In genomic region chr11:91248199-91248807, GRCh38 we compare ENCODE assay signal across 8 cellular contexts.
DNase-seq lines count a peak whose midpoint lies in the region; ATAC-seq, FAIRE-seq and TF ChIP-seq lines count a peak whose summit lies in the region.

No MANE protein-coding gene starts in this region.

- H3K36me3 ChIP-seq in K562 (ENCODE audit: control insufficient read depth, insufficient read depth, low read length) (no peaks in the 10 kb centered on the region), mesenchymal stem cell (ENCODE audit: control insufficient read depth in 1 of 2, insufficient read depth in 2 of 2, low read depth in 1 of 2, low read length in 2 of 2) (no peaks in the 10 kb centered on the region)

- no TSS peak for BruUV-seq in K562 (replicated peaks; lab: Mats Ljungman, UMichigan)

- H3K23ac ChIP-seq in mesenchymal stem cell (ENCODE audit: low read length in 2 of 2): no peak overlapping the region

- H3K27ac ChIP-seq in K562 (ENCODE audit: extremely low read depth, low read depth, low read length) (no peak overlapping the region), mesenchymal stem cell (ENCODE audit: low read length, poor library complexity, severe bottlenecking) (no peak overlapping the region)

- H2AK5ac ChIP-seq in mesenchymal stem cell (ENCODE audit: low read length, severe bottlenecking): no peak overlapping the region

- no peak overlapping the region for H4K91ac ChIP-seq in mesenchymal stem cell (ENCODE audit: low read length)

- no peak overlapping the region for H2BK5ac ChIP-seq in mesenchymal stem cell (ENCODE audit: low read depth, low read length, poor library complexity, severe bottlenecking)

- H3K79me1 ChIP-seq in mesenchymal stem cell (replicated peaks; ENCODE audit: low read length, poor library complexity, severe bottlenecking): no peaks in the 10 kb centered on the region

- H3K27me3 ChIP-seq in K562 (ENCODE audit: control insufficient read depth in 2 of 2, insufficient read depth in 2 of 2, low read length in 2 of 2): no peaks in the 10 kb centered on the region
- H3K27me3 ChIP-seq in mesenchymal stem cell (ENCODE audit: control insufficient read depth in 1 of 2, insufficient read depth in 1 of 2, low read length in 2 of 2): no peaks in the 10 kb centered on the region

- H2AFZ ChIP-seq in K562 (ENCODE audit: low read depth, low read length) (no peak overlapping the region), mesenchymal stem cell (ENCODE audit: low read depth, low read length) (no peak overlapping the region)

- H2BK15ac ChIP-seq in mesenchymal stem cell (ENCODE audit: low read depth, poor library complexity, severe bottlenecking): no peak overlapping the region

- FAIRE-seq in K562 (lab: Jason Lieb, UNC): peak; percentile 52

- H3K4me3 ChIP-seq in K562: no peak overlapping the region
- H3K4me3 ChIP-seq in mesenchymal stem cell (ENCODE audit: insufficient read depth in 1 of 2, low read depth in 1 of 2, low read length in 2 of 2): no peak overlapping the region

- no peak for TF ChIP-seq POLR2A in K562 (conservative IDR thresholded peaks at IDR 0.05)

- TF ChIP-seq RAD21 in K562 (CRISPR knock-in tag; conservative IDR thresholded peaks at IDR 0.05 in 1 of 2, IDR thresholded peaks at IDR 0.05 in 1 of 2): peak; percentile 37 to 54

- no peaks in the 10 kb centered on the region for H3K9me1 ChIP-seq in K562 (ENCODE audit: control insufficient read depth, insufficient read depth, low read length)

- intact Hi-C loops in K562 (cut with micrococcal nuclease): loop anchor here (1.0 to 2.0 kb wide), 2 partner anchors 960 to 999 kb away; no protein-coding TSS in a partner anchor

- CTCF ChIA-PET in K562 (lab: Yijun Ruan, JAX; ENCODE audit: low intra/inter-chr PET ratio): no interaction called here

- no peak overlapping the region for H2BK120ac ChIP-seq in mesenchymal stem cell (ENCODE audit: low read depth, low read length)

- H3K4ac ChIP-seq in mesenchymal stem cell (ENCODE audit: low read depth in 1 of 2, low read length in 2 of 2): no peak overlapping the region

- no peak for TF ChIP-seq EP300 in K562 (IDR thresholded peaks at IDR 0.05; ENCODE audit: low read length)

- no peak overlapping the region for H2BK12ac ChIP-seq in mesenchymal stem cell (ENCODE audit: low read length in 2 of 2)

- DNase-seq in DMS53 treated with DMSO at 0.1 percent for 48 hours (lab: John Stamatoyannopoulos, UW; ENCODE audit: unreplicated experiment) (peak; percentile 54), NCI-H2171 (lab: John Stamatoyannopoulos, UW) (peak; percentile 18), K562 (ENCODE audit: extremely low read depth in 1 of 4, low spot score in 3 of 4) (peak in 3 of 4 experiments; percentile 4 to 25 (median 9)), mesenchymal stem cell (peak; percentile 40), NCI-H187 (lab: John Stamatoyannopoulos, UW) (no peak)

- TF ChIP-seq CTCF in K562 (IDR thresholded peaks at IDR 0.05 in 2 of 3, conservative IDR thresholded peaks at IDR 0.05 in 1 of 3; ENCODE audit: insufficient read depth in 2 of 3, low read depth in 1 of 3, low read length in 3 of 3): peak; percentile 8 to 52 (median 37); a peak in 3 of 6 replicates

- H3K4me1 ChIP-seq in K562 (replicated peaks in 1 of 2; ENCODE audit: control insufficient read depth in 2 of 2, insufficient read depth in 2 of 2, low read length in 2 of 2): no peaks in the 10 kb centered on the region
- H3K4me1 ChIP-seq in mesenchymal stem cell (ENCODE audit: control insufficient read depth, insufficient read depth, low read depth, low read length): peaks cover 1% of the 10 kb centered on the region

- WGBS in K562 (ENCODE audit: insufficient coverage, low coverage, missing lambda C conversion rate): 2% methylated on average over 4 of the region's 4 CpGs
- no CpG with 5 or more reads among the region's 4 CpGs for WGBS in mesenchymal stem cell

- H3K9me3 ChIP-seq in K562 (replicated peaks; ENCODE audit: control insufficient read depth, insufficient read depth, low read depth, low read length) (no peaks in the 10 kb centered on the region), mesenchymal stem cell (ENCODE audit: control insufficient read depth, low read length) (no peaks in the 10 kb centered on the region)

- H3K9ac ChIP-seq in K562 (ENCODE audit: insufficient read depth in 1 of 2, low read depth in 2 of 2, low read length in 2 of 2): no peak overlapping the region
- H3K9ac ChIP-seq in mesenchymal stem cell (ENCODE audit: low read length): no peak overlapping the region

- no peak overlapping the region for H3K4me2 ChIP-seq in K562 (ENCODE audit: insufficient read depth, low read length)
- H3K4me2 ChIP-seq in mesenchymal stem cell (ENCODE audit: low read length, poor library complexity, severe bottlenecking): no peak overlapping the region

- no peak overlapping the region for H3K14ac ChIP-seq in mesenchymal stem cell (ENCODE audit: low read length in 2 of 2)

- POLR2A ChIA-PET in K562 (lab: Yijun Ruan, JAX): no interaction called here

- H4K20me1 ChIP-seq in K562 (replicated peaks; ENCODE audit: control insufficient read depth, insufficient read depth, low read length): no peaks in the 10 kb centered on the region

- no peak overlapping the region for H3K18ac ChIP-seq in mesenchymal stem cell (ENCODE audit: low read depth in 1 of 2, low read length in 2 of 2)

- H3K79me2 ChIP-seq in K562 (ENCODE audit: control insufficient read depth, insufficient read depth, low read length): no peaks in the 10 kb centered on the region

- in situ Hi-C loops in K562 (cut with MboI): no loop called here

- peak; percentile 58 for ATAC-seq in GM21526 (IDR thresholded peaks at IDR 0.05; ENCODE audit: low FRiP score, unreplicated experiment)
- no peak for ATAC-seq in K562
- no peak for ATAC-seq in HG03095 (IDR thresholded peaks at IDR 0.05; ENCODE audit: unreplicated experiment)
- no peak for ATAC-seq in GM19328 (IDR thresholded peaks at IDR 0.05; ENCODE audit: unreplicated experiment)

- no peak overlapping the region for H4K8ac ChIP-seq in mesenchymal stem cell (ENCODE audit: low read length)

TF ChIP-seq in K562, 482 proteins besides CTCF, POLR2A, EP300 and RAD21:
- TF ChIP-seq SMC3 (conservative IDR thresholded peaks at IDR 0.05; ENCODE audit: insufficient read depth, low read depth, low read length) (0 out of 2 replicates have a peak, but pooled peaks have one; percentile 10), ETV1 (tag; conservative IDR thresholded peaks at IDR 0.05; ENCODE audit: low read depth) (no peak)

Comparison
In these comparisons a context has a peak if more than half of its experiments do, and no peak if none do; other contexts are left out.
1. DNase-seq: peak in DMS53 treated with DMSO at 0.1 percent for 48 hours (single experiment), NCI-H2171 (single experiment), K562 (3 of 4) and mesenchymal stem cell (single experiment); none in NCI-H187 (0 of 2).